In genomic region chr2:210540471-210541257, GRCh38 we compare ENCODE assay signal across 23 cellular contexts. TPM values are rescaled to one million over a fixed set of nuclear protein-coding genes. Genes with fewer than 3 reads are reported as not detected.
DNase-seq lines count a peak whose midpoint lies in the region; ATAC-seq and TF ChIP-seq lines count a peak whose summit lies in the region.
"Had no signal": no experiment of that assay in that cellular context is flagged by ENCODE, and none has a peak within 500 bp of the region (broad histone marks: within the 10 kb centered on the region; RNA-seq: fewer than 3 reads in every experiment).

No MANE protein-coding gene starts in this region.

- H3K27me3 ChIP-seq in GM23248 (replicated peaks; ENCODE audit: insufficient read depth), result no peaks in the 10 kb centered on the region
- H3K27me3 ChIP-seq in Peyer's patch, result no peaks in the 10 kb centered on the region
- H3K27me3 ChIP-seq: foreskin keratinocyte, MG63, neutrophil, testis had no signal

- no peaks in the 10 kb centered on the region for H3K9me3 ChIP-seq in GM23248 (ENCODE audit: low read depth)
- H3K9me3 ChIP-seq in Peyer's patch, result no peaks in the 10 kb centered on the region
- H3K9me3 ChIP-seq: MG63, neutrophil, prostate gland, testis had no signal

- no peaks in the 10 kb centered on the region for H3F3A ChIP-seq in GM23248 (ENCODE audit: insufficient read depth)

- no peak for ATAC-seq in GM18867 (IDR thresholded peaks at IDR 0.05; ENCODE audit: unreplicated experiment)
- ATAC-seq: activated naive CD8-positive, alpha-beta T cell treated with anti-CD3 and anti-CD28 coated beads, Interleukin-2, amount 50 U/mL, for 24 hours; foreskin keratinocyte; K562 had no signal

- H3K9me3 Mint-ChIP-seq in nephron progenitor cell (no peaks in the 10 kb centered on the region), endothelial cell (ENCODE audit: unreplicated experiment) (no peaks in the 10 kb centered on the region)
- H3K9me3 Mint-ChIP-seq: activated naive CD8-positive, alpha-beta T cell treated with anti-CD3 and anti-CD28 coated beads, Interleukin-2, amount 50 U/mL, for 24 hours; memory B cell had no signal

- peaks cover 13% of the 10 kb centered on the region for H3K4me1 Mint-ChIP-seq in nephron progenitor cell
- H3K4me1 Mint-ChIP-seq in endothelial cell (ENCODE audit: unreplicated experiment), result no peaks in the 10 kb centered on the region
- H3K4me1 Mint-ChIP-seq: activated naive CD8-positive, alpha-beta T cell treated with anti-CD3 and anti-CD28 coated beads, Interleukin-2, amount 50 U/mL, for 24 hours; memory B cell had no signal

- no peaks in the 10 kb centered on the region for H3K79me2 ChIP-seq in GM23248 (ENCODE audit: insufficient read depth)

- 76 to 77% methylated on average over 7 of the region's 7 CpGs for WGBS in GM23248 (ENCODE audit: low coverage in 1 of 2, low lambda C conversion rate in 2 of 2, missing lambda C conversion rate in 2 of 2), 2 experiments

- no peak overlapping the region for H3K9ac ChIP-seq in GM23248

- H3K27me3 Mint-ChIP-seq in nephron progenitor cell (ENCODE audit: low read depth, poor library complexity) (no peaks in the 10 kb centered on the region), endothelial cell (ENCODE audit: unreplicated experiment) (no peaks in the 10 kb centered on the region)

- H3K4me3 ChIP-seq in GM23248, result no peak overlapping the region
- no peak overlapping the region for H3K4me3 ChIP-seq in Peyer's patch
- H3K4me3 ChIP-seq: K562, MG63, prostate gland, testis had no signal

- H3K36me3 Mint-ChIP-seq in nephron progenitor cell (ENCODE audit: low read depth), result no peaks in the 10 kb centered on the region
- H3K36me3 Mint-ChIP-seq in endothelial cell (ENCODE audit: low read depth, unreplicated experiment), result no peaks in the 10 kb centered on the region
- H3K36me3 Mint-ChIP-seq: memory B cell had no signal

- no peaks in the 10 kb centered on the region for H3K9me2 ChIP-seq in GM23248 (ENCODE audit: insufficient read depth)

- no peak overlapping the region for H3K4me2 ChIP-seq in GM23248 (ENCODE audit: unreplicated experiment)

- H3K36me3 ChIP-seq in GM23248 (ENCODE audit: low read depth) (no peaks in the 10 kb centered on the region), Peyer's patch (no peaks in the 10 kb centered on the region)
- H3K36me3 ChIP-seq: MG63, neutrophil, prostate gland had no signal

- in situ Hi-C loops in GM23248 (cut with MboI), result no loop called here

- no peaks in the 10 kb centered on the region for H4K20me1 ChIP-seq in GM23248 (ENCODE audit: insufficient read depth)

- H3K27ac ChIP-seq in GM23248 (no peak overlapping the region), Peyer's patch (peak overlapping the region in 1 of 4 donors; percentile 27)
- H3K27ac ChIP-seq: C4-2B, foreskin keratinocyte, neutrophil, prostate gland, testis had no signal

- H3K27ac Mint-ChIP-seq in nephron progenitor cell, result peak overlapping the region; percentile 67
- no peak overlapping the region for H3K27ac Mint-ChIP-seq in endothelial cell (ENCODE audit: unreplicated experiment)
- H3K27ac Mint-ChIP-seq: activated naive CD8-positive, alpha-beta T cell treated with anti-CD3 and anti-CD28 coated beads, Interleukin-2, amount 50 U/mL, for 24 hours; memory B cell had no signal

- no peaks in the 10 kb centered on the region for H3K4me1 ChIP-seq in GM23248 (ENCODE audit: insufficient read depth)
- peaks cover 0 to 8% (median 0%) of the 10 kb centered on the region in 4 donors for H3K4me1 ChIP-seq in Peyer's patch
- H3K4me1 ChIP-seq: prostate gland, testis had no signal

- H2AFZ ChIP-seq in GM23248, result no peak overlapping the region

- no peak for TF ChIP-seq POLR2A in Peyer's patch (IDR thresholded peaks at IDR 0.05)

- DNase-seq in GM23248 (peak; percentile 5), NCI-H146 treated with DMSO at 0.1 percent for 48 hours (lab: John Stamatoyannopoulos, UW; ENCODE audit: unreplicated experiment) (peak; percentile 38), fibroblast of gingiva (ENCODE audit: low read depth) (peak; percentile 5), nephron progenitor cell (no peak), Peyer's patch (no peak), endothelial cell (ENCODE audit: low spot score) (no peak)
- DNase-seq: activated CD4-positive, alpha-beta T cell treated with anti-CD3 and anti-CD28 coated beads for 4 hours; activated gamma-delta T cell treated with Interleukin-2 at 50 U/mL for 16 hours; activated naive CD8-positive, alpha-beta T cell treated with anti-CD3 and anti-CD28 coated beads, Interleukin-2, amount 50 U/mL, for 24 hours; activated T-cell treated with anti-CD3 and anti-CD28 coated beads, Interleukin-2, amount 50 U/mL, for 1 hour; Calu3; foreskin keratinocyte; MG63; NCI-H2081 treated with DMSO at 0.1 percent for 48 hours; NCI-H748 treated with DMSO at 0.1 percent for 48 hours; stimulated activated naive CD4-positive, alpha-beta T cell treated with Interleukin-2 at 50 U/mL for 16 hours; testis had no signal

- no peak overlapping the region for H3K4me3 Mint-ChIP-seq in nephron progenitor cell
- H3K4me3 Mint-ChIP-seq in endothelial cell (ENCODE audit: unreplicated experiment), result no peak overlapping the region
- H3K4me3 Mint-ChIP-seq: activated naive CD8-positive, alpha-beta T cell treated with anti-CD3 and anti-CD28 coated beads, Interleukin-2, amount 50 U/mL, for 24 hours; memory B cell had no signal

- TF ChIP-seq CTCF in nephron progenitor cell (IDR thresholded peaks at IDR 0.05) (no peak), Peyer's patch (IDR thresholded peaks at IDR 0.05) (no peak), endothelial cell (IDR thresholded peaks at IDR 0.05; ENCODE audit: unreplicated experiment) (no peak)

RNA-seq across cellular contexts. Expression of gene CPS1, which starts 15.7 kb away (rescaled TPM):
- 2.0 and 4.9 TPM in 2 replicates for total RNA-seq in GM23248 (2014; rRNA removed; shearing (Covaris generic))
- polyA plus RNA-seq in GM23248 (2016; fragmentation: Nextera tagmentation; extraction: Ambion mirVana), result 1.8 and 2.1 TPM in 2 replicates
- total RNA-seq in Peyer's patch (100 to 1,000 TPM in 3 of 4 donors, 10 to 100 TPM in 1; 68.5 to 330 (median 222) TPM), endothelial cell (ENCODE audit: unreplicated experiment) (31.5 TPM)

Comparison
In these comparisons a context has a peak if more than half of its experiments do, and no peak if none do; other contexts are left out.
1. DNase-seq: peak in GM23248 (single experiment), NCI-H146 treated with DMSO at 0.1 percent for 48 hours (single experiment) and fibroblast of gingiva (single experiment); none in nephron progenitor cell (single experiment), Peyer's patch (0 of 3) and endothelial cell (single experiment).